1 cellular context compared by ENCODE assay signal in genomic region chr16:8959921-8960787, GRCh38.
TF ChIP-seq lines count a peak whose summit lies in the region.

No MANE protein-coding gene starts in this region.

TF ChIP-seq in HepG2, 621 proteins besides CTCF, POLR2A, EP300 and RAD21 (continued from another document and continues in another):
- TF ChIP-seq PAXIP1 (CRISPR knock-in tag; conservative IDR thresholded peaks at IDR 0.05), result peak; percentile 96
- peak; percentile 49 for TF ChIP-seq DPF2 (CRISPR knock-in tag; IDR thresholded peaks at IDR 0.05; ENCODE audit: borderline replicate concordance, low read depth)
- no peak for TF ChIP-seq SOX6 (IDR thresholded peaks at IDR 0.05)
- TF ChIP-seq SOX6 (CRISPR knock-in tag; IDR thresholded peaks at IDR 0.05), result peak; percentile 91
- TF ChIP-seq NR2F6 (IDR thresholded peaks at IDR 0.05), result peak; percentile 89
- peak; percentile 80 for TF ChIP-seq NR2F6 (CRISPR knock-in tag; IDR thresholded peaks at IDR 0.05)
- TF ChIP-seq ATF3 (CRISPR knock-in tag; IDR thresholded peaks at IDR 0.05), result no peak
- 0 out of 2 replicates have a peak, but pooled peaks have one; percentile 51 for TF ChIP-seq ONECUT2 (CRISPR knock-in tag; IDR thresholded peaks at IDR 0.05)
- TF ChIP-seq ZNF331 (CRISPR knock-in tag; IDR thresholded peaks at IDR 0.05), result peak; percentile 72; the same call in 1 of the 2 replicates
- no peak for TF ChIP-seq ZNF543 (CRISPR knock-in tag; IDR thresholded peaks at IDR 0.05)
- peak; percentile 93 for TF ChIP-seq BCL6 (CRISPR knock-in tag; IDR thresholded peaks at IDR 0.05)
- TF ChIP-seq ZNF761 (CRISPR knock-in tag; conservative IDR thresholded peaks at IDR 0.05), result peak; percentile 76; the same call in 1 of the 2 replicates
- TF ChIP-seq YEATS4 (CRISPR knock-in tag; IDR thresholded peaks at IDR 0.05; ENCODE audit: borderline replicate concordance), result no peak; the same call in 1 of the 2 replicates
- no peak for TF ChIP-seq AHR (CRISPR knock-in tag; IDR thresholded peaks at IDR 0.05)
- 0 out of 2 replicates have a peak, but pooled peaks have one; percentile 59 for TF ChIP-seq ZNF616 (CRISPR knock-in tag; IDR thresholded peaks at IDR 0.05; ENCODE audit: low read depth)
- TF ChIP-seq MAFG (CRISPR knock-in tag; IDR thresholded peaks at IDR 0.05), result no peak
- peak; percentile 84; the same call in 1 of the 2 replicates for TF ChIP-seq ZNF567 (CRISPR knock-in tag; IDR thresholded peaks at IDR 0.05; ENCODE audit: borderline replicate concordance)
- 0 out of 2 replicates have a peak, but pooled peaks have one; percentile 10 for TF ChIP-seq SP5 (CRISPR knock-in tag; IDR thresholded peaks at IDR 0.05; ENCODE audit: borderline replicate concordance, low read depth)
- TF ChIP-seq ZNF24 (IDR thresholded peaks at IDR 0.05), result 0 out of 2 replicates have a peak, but pooled peaks have one; percentile 18
- 0 out of 2 replicates have a peak, but pooled peaks have one; percentile 39 for TF ChIP-seq DRAP1 (CRISPR knock-in tag; IDR thresholded peaks at IDR 0.05)
- peak; percentile 86 for TF ChIP-seq RXRA (CRISPR knock-in tag; IDR thresholded peaks at IDR 0.05)
- no peak for TF ChIP-seq BORCS8-MEF2B (CRISPR knock-in tag; IDR thresholded peaks at IDR 0.05)
- TF ChIP-seq ZNF558 (CRISPR knock-in tag; IDR thresholded peaks at IDR 0.05; ENCODE audit: borderline replicate concordance), result peak; percentile 82; the same call in 1 of the 2 replicates
- TF ChIP-seq SCMH1 (CRISPR knock-in tag; IDR thresholded peaks at IDR 0.05; ENCODE audit: borderline replicate concordance), result no peak
- TF ChIP-seq POGZ (CRISPR knock-in tag; IDR thresholded peaks at IDR 0.05), result 0 out of 2 replicates have a peak, but pooled peaks have one; percentile 33
- peak; percentile 14; the same call in 1 of the 2 replicates for TF ChIP-seq PITX1 (CRISPR knock-in tag; IDR thresholded peaks at IDR 0.05)
- peak; percentile 88; the same call in 1 of the 2 replicates for TF ChIP-seq TOPORS (CRISPR knock-in tag; IDR thresholded peaks at IDR 0.05)
- peak; percentile 79 for TF ChIP-seq ZNF609 (CRISPR knock-in tag; IDR thresholded peaks at IDR 0.05; ENCODE audit: borderline replicate concordance)
- peak; percentile 59; the same call in 1 of the 2 replicates for TF ChIP-seq ARID3A (IDR thresholded peaks at IDR 0.05; ENCODE audit: low read depth, low read length)
- TF ChIP-seq ZNF513 (CRISPR knock-in tag; conservative IDR thresholded peaks at IDR 0.05), result no peak
- TF ChIP-seq ATF5 (CRISPR knock-in tag; IDR thresholded peaks at IDR 0.05; ENCODE audit: low read depth), result peak; percentile 86; the same call in 1 of the 2 replicates
- peak; percentile 40 for TF ChIP-seq ZNF605 (CRISPR knock-in tag; IDR thresholded peaks at IDR 0.05)
- peak; percentile 47; the same call in 1 of the 2 replicates for TF ChIP-seq ZNF337 (CRISPR knock-in tag; IDR thresholded peaks at IDR 0.05; ENCODE audit: borderline replicate concordance, low read depth)
- peak; percentile 47; the same call in 1 of the 2 replicates for TF ChIP-seq ZFP90 (CRISPR knock-in tag; IDR thresholded peaks at IDR 0.05; ENCODE audit: borderline replicate concordance)
- TF ChIP-seq ZNF674 (CRISPR knock-in tag; IDR thresholded peaks at IDR 0.05; ENCODE audit: low read depth), result 0 out of 2 replicates have a peak, but pooled peaks have one; percentile 51
- TF ChIP-seq ZNF264 (CRISPR knock-in tag; IDR thresholded peaks at IDR 0.05), result no peak
- TF ChIP-seq HINFP (CRISPR knock-in tag; IDR thresholded peaks at IDR 0.05; ENCODE audit: low read depth), result peak; percentile 54; the same call in 1 of the 2 replicates
- TF ChIP-seq REST (IDR thresholded peaks at IDR 0.05; ENCODE audit: borderline replicate concordance in 1 of 2, low read depth in 1 of 2, low read length in 2 of 2), result peak in 1 of 2 experiments; percentile 43; a peak in 1 of 4 replicates
- TF ChIP-seq NFIC (IDR thresholded peaks at IDR 0.05; ENCODE audit: low read length), result 0 out of 2 replicates have a peak, but pooled peaks have one; percentile 46
